In the genomic region with DNA sequence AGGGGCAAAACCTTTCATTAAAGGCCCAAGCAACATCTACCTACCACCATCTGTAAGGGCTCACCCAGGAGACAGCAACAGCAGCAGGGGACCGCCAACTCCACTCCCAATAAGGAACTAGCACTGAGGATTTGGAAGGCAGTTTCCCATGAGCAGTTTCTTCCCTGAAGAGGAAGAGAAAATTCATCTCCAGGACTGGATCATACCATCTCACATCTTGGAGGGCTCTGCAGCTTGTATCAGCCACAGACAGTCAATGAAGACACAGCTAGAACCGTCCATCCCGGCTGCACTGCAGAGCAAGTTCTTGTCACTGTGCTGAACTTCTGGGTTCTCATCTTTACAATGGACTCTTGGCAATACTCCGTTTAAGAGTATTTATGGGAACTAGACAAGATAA, we compare ENCODE assay signal across 23 cellular contexts.
"Had no signal": no experiment of that assay in that cellular context is flagged by ENCODE, and none has a peak within 500 bp of the region (broad histone marks: within the 10 kb centered on the region; RNA-seq: fewer than 3 reads in every experiment).

No MANE protein-coding gene starts in this region.

- H3K36me3 Mint-ChIP-seq: brain, immature natural killer cell had no signal

- ATAC-seq: activated naive CD4-positive, alpha-beta T cell treated with anti-CD3 and anti-CD28 coated beads, Interleukin-2, amount 50 U/mL, for 72 hours; left lung; naive thymus-derived CD8-positive, alpha-beta T cell; upper lobe of right lung had no signal

- H3K27ac Mint-ChIP-seq: activated CD4-positive, alpha-beta memory T cell treated with anti-CD3 and anti-CD28 coated beads, Interleukin-2, amount 10 ng/mL, durations not matched to agents 7 days and 5 days; activated naive CD4-positive, alpha-beta T cell treated with anti-CD3 and anti-CD28 coated beads, Interleukin-2, amount 50 U/mL, for 72 hours; activated T-helper 1 cell treated with anti-CD3 and anti-CD28 coated beads, Interleukin-12 subunit alpha, Interleukin-12 subunit beta, Interleukin-2, Interleukin-4 antibody, amounts not matched to agents 30 ng/mL and 10 ng/mL and 1 ng/mL, durations not matched to agents 14 hours and 24 hours and 36 hours; brain; immature natural killer cell; T-helper 1 cell treated with Interleukin-12 subunit alpha and Interleukin-12 subunit beta and Interleukin-4 antibody, amounts not matched to agents 30 μg/mL and 1 μg/mL, for 36 hours had no signal

- H3K4me2 ChIP-seq: hepatocyte had no signal

- H3K4me1 ChIP-seq: prostate gland had no signal

- H3K4me3 Mint-ChIP-seq: activated CD4-positive, alpha-beta memory T cell treated with anti-CD3 and anti-CD28 coated beads, Interleukin-2, amount 10 ng/mL, durations not matched to agents 7 days and 5 days; activated T-helper 1 cell treated with anti-CD3 and anti-CD28 coated beads, Interleukin-12 subunit alpha, Interleukin-12 subunit beta, Interleukin-2, Interleukin-4 antibody, amounts not matched to agents 30 ng/mL and 10 ng/mL and 1 ng/mL, durations not matched to agents 14 hours and 24 hours and 36 hours; brain; immature natural killer cell; naive thymus-derived CD8-positive, alpha-beta T cell; T-helper 1 cell treated with Interleukin-12 subunit alpha and Interleukin-12 subunit beta and Interleukin-4 antibody, amounts not matched to agents 30 μg/mL and 1 μg/mL, for 36 hours had no signal

- H3K27ac ChIP-seq: hepatocyte, left lung, ovary, prostate gland, upper lobe of right lung had no signal

- H3K27me3 Mint-ChIP-seq: activated CD4-positive, alpha-beta memory T cell treated with anti-CD3 and anti-CD28 coated beads, Interleukin-2, amount 10 ng/mL, durations not matched to agents 7 days and 5 days; naive thymus-derived CD8-positive, alpha-beta T cell had no signal

- DNase-seq: activated CD4-positive, alpha-beta memory T cell treated with anti-CD3 and anti-CD28 coated beads, Interleukin-2, amount 10 ng/mL, durations not matched to agents 7 days and 5 days; activated CD4-positive, alpha-beta T cell treated with anti-CD3 and anti-CD28 coated beads for 48 hours; activated CD4-positive, CD25-positive, alpha-beta regulatory T cell; aorta; caudate nucleus; dermis blood vessel endothelial cell; effector CD8-positive, alpha-beta T cell; erythroblast; glutamatergic neuron; immature natural killer cell; left lung; naive thymus-derived CD8-positive, alpha-beta T cell; ovary; stimulated activated CD4-positive, alpha-beta T cell treated with anti-CD3 and anti-CD28 coated beads, Interleukin-4, amount 100 ng/mL, for 1 hour; stimulated activated naive CD4-positive, alpha-beta T cell treated with Interleukin-2 at 50 U/mL for 16 hours; upper lobe of right lung had no signal

- H3K27me3 ChIP-seq: hepatocyte, ovary, upper lobe of right lung had no signal

- H3K79me2 ChIP-seq: hepatocyte had no signal

- H2AFZ ChIP-seq: hepatocyte had no signal

- H3K36me3 ChIP-seq: left lung, ovary, prostate gland, upper lobe of right lung had no signal

- H3K4me3 ChIP-seq: hepatocyte, left lung, lung, ovary, prostate gland, upper lobe of right lung had no signal

- H3K9me3 Mint-ChIP-seq: immature natural killer cell had no signal

- H3K9me3 ChIP-seq: left lung, ovary, prostate gland, upper lobe of right lung had no signal
